ENCODE assay signal across 18 cellular contexts in the genomic region with DNA sequence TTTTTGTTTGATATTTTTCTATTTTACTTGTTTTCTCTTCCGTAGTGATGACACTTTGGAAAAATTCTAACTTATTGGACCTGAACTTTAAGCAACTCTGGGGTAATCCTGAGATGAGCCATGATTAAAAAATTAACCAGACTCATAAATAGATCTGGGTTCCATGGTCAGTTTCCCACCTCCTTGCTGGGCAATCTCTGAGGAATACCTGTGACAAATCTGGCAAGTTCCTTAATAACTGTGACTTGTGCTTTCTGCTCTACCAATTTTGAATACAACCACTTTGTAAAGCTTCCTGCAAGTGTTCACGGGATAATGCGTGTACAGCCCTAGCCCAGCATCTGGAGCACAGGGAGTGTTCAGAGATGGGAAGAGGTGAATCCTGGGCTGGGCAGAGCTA. TPM values are rescaled to one million over a fixed set of nuclear protein-coding genes. Genes with fewer than 3 reads are reported as not detected.
DNase-seq lines count a peak whose midpoint lies in the region; ATAC-seq and TF ChIP-seq lines count a peak whose summit lies in the region.
"Had no signal": no experiment of that assay in that cellular context is flagged by ENCODE, and none has a peak within 500 bp of the region (broad histone marks: within the 10 kb centered on the region; RNA-seq: fewer than 3 reads in every experiment).

No MANE protein-coding gene starts in this region.

- intact Hi-C loops in PC-9 (cut with micrococcal nuclease; ENCODE audit: unreplicated experiment) (no loop called here), MCF 10A (cut with micrococcal nuclease) (no loop called here)

- no peaks in the 10 kb centered on the region for H3K9me2 ChIP-seq in PC-9 (ENCODE audit: insufficient read depth)

- no peak for ATAC-seq in GM21367 (IDR thresholded peaks at IDR 0.05; ENCODE audit: unreplicated experiment)
- ATAC-seq: CD8-positive, alpha-beta T cell; HCT116 had no signal

- H3K4me3 ChIP-seq in PC-9 = no peak overlapping the region
- H3K4me3 ChIP-seq: BLaER1, GM23248 had no signal

- H3K27ac Mint-ChIP-seq in nephron progenitor cell (peak overlapping the region; percentile 42), MCF 10A (ENCODE audit: low read depth, unreplicated experiment) (no peak overlapping the region)
- H3K27ac Mint-ChIP-seq: B cell; CD4-positive, CD25-positive, alpha-beta regulatory T cell; CD8-positive, alpha-beta T cell had no signal

- peaks cover 5% of the 10 kb centered on the region for H3K27me3 Mint-ChIP-seq in nephron progenitor cell (ENCODE audit: low read depth, poor library complexity)
- no peaks in the 10 kb centered on the region for H3K27me3 Mint-ChIP-seq in MCF 10A (ENCODE audit: insufficient read depth, unreplicated experiment)

- 0 out of 2 replicates have a peak overlapping the region, but pooled peaks have one; percentile 83 for H3K4me2 ChIP-seq in PC-9
- H3K4me2 ChIP-seq: BLaER1 had no signal

- H3K36me3 Mint-ChIP-seq in nephron progenitor cell (ENCODE audit: low read depth) = no peaks in the 10 kb centered on the region
- H3K36me3 Mint-ChIP-seq in MCF 10A (ENCODE audit: insufficient read depth, unreplicated experiment) = peaks cover 5% of the 10 kb centered on the region

- no peak overlapping the region for H2AFZ ChIP-seq in PC-9
- H2AFZ ChIP-seq: GM23248 had no signal

- H3K4me3 Mint-ChIP-seq in nephron progenitor cell (no peak overlapping the region), MCF 10A (ENCODE audit: unreplicated experiment) (no peak overlapping the region)
- H3K4me3 Mint-ChIP-seq: B cell; CD4-positive, CD25-positive, alpha-beta regulatory T cell; CD8-positive, alpha-beta T cell had no signal

- BruUV-seq in PC-9 (replicated peaks; lab: Mats Ljungman, UMichigan) (no TSS peak), MCF 10A (replicated peaks; lab: Mats Ljungman, UMichigan) (no TSS peak)

- H3K4me1 Mint-ChIP-seq in nephron progenitor cell (peaks cover 25% of the 10 kb centered on the region), MCF 10A (ENCODE audit: insufficient read depth, unreplicated experiment) (peaks cover 26% of the 10 kb centered on the region)
- H3K4me1 Mint-ChIP-seq: B cell had no signal

- TF ChIP-seq CTCF in PC-9 (conservative IDR thresholded peaks at IDR 0.05) (no peak), nephron progenitor cell (IDR thresholded peaks at IDR 0.05) (no peak), MCF 10A (IDR thresholded peaks at IDR 0.05; ENCODE audit: unreplicated experiment) (no peak)

- no peaks in the 10 kb centered on the region for H3K79me2 ChIP-seq in PC-9 (ENCODE audit: low read depth)

- H3K4me1 ChIP-seq in PC-9 (replicated peaks; ENCODE audit: insufficient read depth) = peaks cover 46% of the 10 kb centered on the region
- H3K4me1 ChIP-seq: BLaER1, Caco-2 had no signal

- H3K9me3 ChIP-seq in PC-9 (ENCODE audit: insufficient read depth, low read depth) = no peaks in the 10 kb centered on the region
- H3K9me3 ChIP-seq: BLaER1, Caco-2 had no signal

- CTCF ChIA-PET in PC-9 (lab: Charles Lee) = no interaction called here
- CTCF ChIA-PET in MCF 10A (lab: Yijun Ruan, JAX) = interaction anchor here (0.8 to 0.9 kb wide), 4 partner anchors 14 to 20 kb away, joined by 3 to 4 read pairs (median 3); no protein-coding TSS in a partner anchor

- H4K20me1 ChIP-seq in PC-9 (ENCODE audit: insufficient read depth) = no peaks in the 10 kb centered on the region
- H4K20me1 ChIP-seq: BLaER1 had no signal

- no peak overlapping the region for H3K27ac ChIP-seq in PC-9
- H3K27ac ChIP-seq: 22Rv1, BLaER1, GM23248 had no signal

- no peaks in the 10 kb centered on the region for H3K36me3 ChIP-seq in PC-9 (ENCODE audit: low read depth)

- POLR2A ChIA-PET in PC-9 (lab: Charles Lee; ENCODE audit: unreplicated experiment) = interaction anchor here (0.5 kb wide), 1 partner anchor 590 kb away, joined by 5 read pairs; no protein-coding TSS in a partner anchor
- POLR2A ChIA-PET in MCF 10A (lab: Yijun Ruan, JAX) = interaction anchor here (0.7 to 1.6 kb wide), 3 partner anchors 25 to 240 kb away, joined by 3 to 5 read pairs (median 3); partner anchors contain the start of genes ATP5PB and WDR77

- no peak for DNase-seq in PC-9
- DNase-seq in kidney glomerular epithelial cell (lab: John Stamatoyannopoulos, UW) = peak; percentile 1
- DNase-seq in nephron progenitor cell = no peak
- DNase-seq in renal cortical epithelial cell (ENCODE audit: low read depth) = peak; percentile 74
- no peak for DNase-seq in iPS-NIHi11 (ENCODE audit: low spot score)
- no peak for DNase-seq in MCF 10A (ENCODE audit: unreplicated experiment)
- DNase-seq: Caco-2; CD4-positive, CD25-positive, alpha-beta regulatory T cell; CD8-positive, alpha-beta T cell; DMS153; DND-41; GM23248; H7 had no signal

- no peaks in the 10 kb centered on the region for H3K9me3 Mint-ChIP-seq in nephron progenitor cell
- no peaks in the 10 kb centered on the region for H3K9me3 Mint-ChIP-seq in MCF 10A (ENCODE audit: unreplicated experiment)
- H3K9me3 Mint-ChIP-seq: CD4-positive, CD25-positive, alpha-beta regulatory T cell; CD8-positive, alpha-beta T cell had no signal

- H3F3A ChIP-seq in PC-9 (ENCODE audit: insufficient read depth, low read depth) = peaks cover 27% of the 10 kb centered on the region; the same call in 1 of the 2 replicates

- no peaks in the 10 kb centered on the region for H3K27me3 ChIP-seq in PC-9 (ENCODE audit: insufficient read depth, low read depth)
- H3K27me3 ChIP-seq: BLaER1 had no signal

RNA-seq across cellular contexts. Expression of gene OVGP1, which starts 3.3 kb away (rescaled TPM):
- total RNA-seq in PC-9 (2021) (0.85 and 1.6 TPM in 2 replicates), renal cortical epithelial cell (0.52 and 1.4 TPM in 2 replicates), MCF 10A (2022) (1.3 TPM in 2 replicates)

RNA-seq across cellular contexts. Expression of gene WDR77, which starts 24.8 kb away (rescaled TPM):
- total RNA-seq in PC-9 (2021) (20.6 and 23.7 TPM in 2 replicates), renal cortical epithelial cell (86.7 and 98.5 TPM in 2 replicates), MCF 10A (2022) (35.7 and 54.2 TPM in 2 replicates)

RNA-seq across cellular contexts. Expression of gene ATP5PB, which starts 25.0 kb away (rescaled TPM):
- total RNA-seq in PC-9 (2021) (183 and 212 TPM in 2 replicates), renal cortical epithelial cell (356 and 426 TPM in 2 replicates), MCF 10A (2022) (317 and 348 TPM in 2 replicates)

RNA-seq across cellular contexts. Expression of gene C1orf162, which starts 49.5 kb away (rescaled TPM):
- total RNA-seq in PC-9 (2021) = 0.20 and 0.53 TPM in 2 replicates
- total RNA-seq in renal cortical epithelial cell = 0.20 TPM in 1 of 2 replicates, not detected in the other
- 0.77 and 1.6 TPM in 2 replicates for total RNA-seq in MCF 10A (2022)
- total RNA-seq: GM23248 had no signal

Comparison
In these comparisons a context has a peak if more than half of its experiments do, and no peak if none do; other contexts are left out.
1. DNase-seq: peak in kidney glomerular epithelial cell (single experiment) and renal cortical epithelial cell (single experiment); none in PC-9 (0 of 2), nephron progenitor cell (single experiment), iPS-NIHi11 (single experiment) and MCF 10A (single experiment).